18 cellular contexts compared by ENCODE assay signal in the genomic region with DNA sequence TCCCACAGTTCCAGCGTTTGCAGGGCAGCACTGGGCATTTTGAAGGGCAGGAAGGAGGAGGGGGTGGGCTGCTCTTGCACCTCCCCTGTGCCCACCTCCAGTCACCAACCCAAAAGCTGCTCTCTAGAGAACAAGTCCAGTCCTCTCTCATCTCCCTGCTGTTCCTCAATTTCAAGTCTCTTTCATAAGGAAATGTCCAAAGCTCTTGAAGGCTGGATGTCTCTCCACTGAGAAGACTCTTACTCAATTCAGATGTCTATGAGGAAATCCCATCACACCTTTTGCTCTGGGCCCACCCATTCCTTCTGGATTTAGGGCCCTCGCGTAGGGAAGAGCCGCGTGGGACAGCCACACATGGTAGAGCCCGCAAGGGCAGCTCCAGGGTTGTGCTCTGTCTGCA. TPM values are rescaled to one million over a fixed set of nuclear protein-coding genes. Genes with fewer than 3 reads are reported as not detected.
A peak's percentile ranks its signal among the peaks of the same experiment; 100 is the strongest.
DNase-seq lines count a peak whose midpoint lies in the region; ATAC-seq and TF ChIP-seq lines count a peak whose summit lies in the region.
"Had no signal": no experiment of that assay in that cellular context is flagged by ENCODE, and none has a peak within 500 bp of the region (broad histone marks: within the 10 kb centered on the region; RNA-seq: fewer than 3 reads in every experiment).

No MANE protein-coding gene starts in this region.

- H3K9me3 ChIP-seq in BLaER1 = no peaks in the 10 kb centered on the region

- H3K27ac ChIP-seq in BLaER1 = peak overlapping the region; percentile 59
- H3K27ac ChIP-seq: C4-2B, foreskin keratinocyte had no signal

- TF ChIP-seq CTCF in nephron (IDR thresholded peaks at IDR 0.05; ENCODE audit: unreplicated experiment in 3 of 3) = no peak

- no peak overlapping the region for H3K4me3 ChIP-seq in BLaER1

- no peak overlapping the region for H3K4me3 Mint-ChIP-seq in activated T-helper 17 cell treated with anti-CD3 and anti-CD28 coated beads, Interleukin-2, amount 50 U/mL, for 72 hours
- no peak overlapping the region for H3K4me3 Mint-ChIP-seq in nephron

- H3K36me3 ChIP-seq in BLaER1 = no peaks in the 10 kb centered on the region

- H3K27ac Mint-ChIP-seq in activated T-helper 17 cell treated with anti-CD3 and anti-CD28 coated beads, Interleukin-2, amount 50 U/mL, for 72 hours = peak overlapping the region; percentile 44
- peak overlapping the region in 2 of 3 experiments; percentile 38 to 70 for H3K27ac Mint-ChIP-seq in nephron

- peak overlapping the region; percentile 54 for H3K9ac ChIP-seq in BLaER1

- H3K36me3 Mint-ChIP-seq in activated T-helper 17 cell treated with anti-CD3 and anti-CD28 coated beads, Interleukin-2, amount 50 U/mL, for 72 hours (ENCODE audit: low read depth) = peaks cover 5% of the 10 kb centered on the region
- peaks cover 7% of the 10 kb centered on the region for H3K36me3 Mint-ChIP-seq in nephron (ENCODE audit: low read depth)

- H3K9me3 Mint-ChIP-seq in activated T-helper 17 cell treated with anti-CD3 and anti-CD28 coated beads, Interleukin-2, amount 50 U/mL, for 72 hours = no peaks in the 10 kb centered on the region
- no peaks in the 10 kb centered on the region for H3K9me3 Mint-ChIP-seq in nephron

- H3K4me2 ChIP-seq in BLaER1 = peak overlapping the region; percentile 69

- H4K20me1 ChIP-seq in BLaER1 = no peaks in the 10 kb centered on the region

- DNase-seq in MV-4-11 (lab: John Stamatoyannopoulos, UW) (peak; percentile 28), NCI-H2196 treated with DMSO at 0.1 percent for 48 hours (lab: John Stamatoyannopoulos, UW; ENCODE audit: unreplicated experiment) (no peak), RPMI8226 (no peak), iPS-NIHi7 (ENCODE audit: extremely low spot score) (no peak)
- DNase-seq: activated CD4-positive, alpha-beta T cell treated with anti-CD3 and anti-CD28 coated beads, Interleukin-2, amount 50 U/mL, for 1 hour; activated naive CD4-positive, alpha-beta T cell; caudate nucleus; foreskin keratinocyte; hippocampal formation; islet precursor cell; NCI-H2081; stimulated activated CD4-positive, alpha-beta T cell treated with anti-CD3 and anti-CD28 coated beads, Interleukin-15, amount 100 ng/mL, for 24 hours; T-helper 1 cell had no signal

- ATAC-seq in activated T-helper 17 cell treated with anti-CD3 and anti-CD28 coated beads, Interleukin-2, amount 50 U/mL, for 72 hours (replicated peaks) = no peak
- ATAC-seq in HG03139 (IDR thresholded peaks at IDR 0.05; ENCODE audit: unreplicated experiment) = no peak
- ATAC-seq: foreskin keratinocyte had no signal

- no peaks in the 10 kb centered on the region for H3K27me3 Mint-ChIP-seq in activated T-helper 17 cell treated with anti-CD3 and anti-CD28 coated beads, Interleukin-2, amount 50 U/mL, for 72 hours
- H3K27me3 Mint-ChIP-seq in nephron (ENCODE audit: low read depth) = no peaks in the 10 kb centered on the region

- no peaks in the 10 kb centered on the region for H3K27me3 ChIP-seq in BLaER1
- H3K27me3 ChIP-seq: foreskin keratinocyte had no signal

- H3K4me1 ChIP-seq in BLaER1 = peaks cover 64% of the 10 kb centered on the region

- peaks cover 34% of the 10 kb centered on the region for H3K4me1 Mint-ChIP-seq in activated T-helper 17 cell treated with anti-CD3 and anti-CD28 coated beads, Interleukin-2, amount 50 U/mL, for 72 hours
- peaks cover 50% of the 10 kb centered on the region for H3K4me1 Mint-ChIP-seq in nephron

RNA-seq across cellular contexts. Expression of a gene that starts 31.7 kb away (rescaled TPM):
- total RNA-seq in activated T-helper 17 cell treated with anti-CD3 and anti-CD28 coated beads, Interleukin-2, amount 50 U/mL, for 72 hours = 10 to 100 TPM; 30.4 to 48.5 TPM

RNA-seq across cellular contexts. Expression of a gene that starts 44.8 kb away (rescaled TPM):
- 10 to 100 TPM; 33.4 to 67.8 TPM for total RNA-seq in activated T-helper 17 cell treated with anti-CD3 and anti-CD28 coated beads, Interleukin-2, amount 50 U/mL, for 72 hours

RNA-seq across cellular contexts. Expression of a gene that starts 46.2 kb away (rescaled TPM):
- total RNA-seq in activated T-helper 17 cell treated with anti-CD3 and anti-CD28 coated beads, Interleukin-2, amount 50 U/mL, for 72 hours = under 1 TPM; 0.21 to 0.28 TPM
